10 cellular contexts compared by ENCODE assay signal in genomic region chrX:2391869-2392606, GRCh38.
DNase-seq lines count a peak whose midpoint lies in the region; ATAC-seq and TF ChIP-seq lines count a peak whose summit lies in the region.
"Had no signal": no experiment of that assay in that cellular context is flagged by ENCODE, and none has a peak within 500 bp of the region (broad histone marks: within the 10 kb centered on the region; RNA-seq: fewer than 3 reads in every experiment).

No MANE protein-coding gene starts in this region.

- no peak for TF ChIP-seq CTCF in dorsolateral prefrontal cortex (IDR thresholded peaks at IDR 0.05 in 54 of 56, conservative IDR thresholded peaks at IDR 0.05 in 2 of 56; ENCODE audit: low read depth in 1 of 56, partially characterized antibody in 56 of 56)

- H3K9me3 ChIP-seq in SJSA1 (replicated peaks) (peaks cover 4% of the 10 kb centered on the region), trophoblast cell (ENCODE audit: insufficient read depth, low read depth, low read length) (peaks cover 5% of the 10 kb centered on the region)
- H3K9me3 ChIP-seq: uterus had no signal

- intact Hi-C loops in dorsolateral prefrontal cortex (cut with DNase I) = no loop called here

- no peak overlapping the region for H3K4me3 ChIP-seq in SJSA1
- no peak overlapping the region for H3K4me3 ChIP-seq in trophoblast cell (ENCODE audit: low read depth, low read length)
- H3K4me3 ChIP-seq in dorsolateral prefrontal cortex = no peak overlapping the region
- H3K4me3 ChIP-seq: uterus had no signal

- H3K27ac ChIP-seq in SJSA1 = peak overlapping the region; percentile 62
- no peak overlapping the region for H3K27ac ChIP-seq in trophoblast cell (ENCODE audit: low read depth, low read length)
- H3K27ac ChIP-seq in dorsolateral prefrontal cortex = no peak overlapping the region
- H3K27ac ChIP-seq: uterus had no signal

- no peak overlapping the region for H2BK5ac ChIP-seq in trophoblast cell (ENCODE audit: low read depth, low read length, poor library complexity)

- no peak overlapping the region for H2AK5ac ChIP-seq in trophoblast cell (ENCODE audit: low read length)

- no peaks in the 10 kb centered on the region for H3K79me2 ChIP-seq in trophoblast cell (ENCODE audit: control insufficient read depth, insufficient read depth, low read length, poor library complexity)

- no peak overlapping the region for H4K8ac ChIP-seq in trophoblast cell (ENCODE audit: low read depth, low read length)

- H3K4me1 ChIP-seq in SJSA1 (replicated peaks) (peaks cover 10% of the 10 kb centered on the region), trophoblast cell (ENCODE audit: control insufficient read depth in 1 of 2, insufficient read depth in 2 of 2, low read length in 2 of 2) (peaks cover 2 to 6% of the 10 kb centered on the region in 2 experiments)
- H3K4me1 ChIP-seq: uterus had no signal

- no peak overlapping the region for H4K12ac ChIP-seq in trophoblast cell (ENCODE audit: low read depth, low read length)

- no peaks in the 10 kb centered on the region for H3K27me3 ChIP-seq in SJSA1 (replicated peaks)
- no peaks in the 10 kb centered on the region for H3K27me3 ChIP-seq in trophoblast cell (ENCODE audit: insufficient read depth, low read length)
- H3K27me3 ChIP-seq in dorsolateral prefrontal cortex = no peaks in the 10 kb centered on the region
- H3K27me3 ChIP-seq: uterus had no signal

- no peak overlapping the region for H3K14ac ChIP-seq in trophoblast cell (ENCODE audit: low read length)

- H3K18ac ChIP-seq in trophoblast cell (ENCODE audit: low read length) = no peak overlapping the region

- no peaks in the 10 kb centered on the region for H3K36me3 ChIP-seq in SJSA1
- peaks cover 0 to 6% of the 10 kb centered on the region in 2 experiments for H3K36me3 ChIP-seq in trophoblast cell (ENCODE audit: control insufficient read depth in 1 of 2, insufficient read depth in 2 of 2, low read length in 2 of 2)
- H3K36me3 ChIP-seq: uterus had no signal

- H3K23ac ChIP-seq in trophoblast cell (ENCODE audit: low read length) = no peak overlapping the region

- ATAC-seq in GM21576 (IDR thresholded peaks at IDR 0.05; ENCODE audit: unreplicated experiment) = no peak

- H4K91ac ChIP-seq in trophoblast cell (ENCODE audit: low read depth, low read length) = no peak overlapping the region

- H3K79me1 ChIP-seq in trophoblast cell (ENCODE audit: low read length) = no peaks in the 10 kb centered on the region

- no peak overlapping the region for H2AFZ ChIP-seq in trophoblast cell (ENCODE audit: insufficient read depth, low read length, poor library complexity)

- no peak overlapping the region for H3K9ac ChIP-seq in trophoblast cell (ENCODE audit: low read length)

- H2BK120ac ChIP-seq in trophoblast cell (ENCODE audit: insufficient read depth, low read length, poor library complexity) = no peak overlapping the region

- no peak overlapping the region for H2BK12ac ChIP-seq in trophoblast cell (ENCODE audit: low read length)

- H3K4me2 ChIP-seq in trophoblast cell (ENCODE audit: low read length) = no peak overlapping the region

- no CpG with 5 or more reads among the region's 15 CpGs for WGBS in trophoblast cell (ENCODE audit: extremely low coverage, insufficient coverage, insufficient read length)

- H3K4ac ChIP-seq in trophoblast cell (ENCODE audit: low read depth, low read length) = no peak overlapping the region

- DNase-seq in H4 (ENCODE audit: low spot score) (peak; percentile 99), SJSA1 (ENCODE audit: low read depth in 1 of 2, low spot score in 2 of 2) (peak; percentile 88 to 92), fibroblast of peridontal ligament (ENCODE audit: extremely low read depth) (peak; percentile 72), trophoblast cell (peak; percentile 95 to 98), dorsolateral prefrontal cortex (no peak), foreskin melanocyte (no peak), T-helper 2 cell (no peak)
- DNase-seq: NCI-H510A, uterus had no signal

Comparison
In these comparisons a context has a peak if more than half of its experiments do, and no peak if none do; other contexts are left out.
1. DNase-seq: peak in H4 (single experiment), SJSA1 (2 of 2), fibroblast of peridontal ligament (single experiment) and trophoblast cell (2 of 2); none in dorsolateral prefrontal cortex (0 of 10), foreskin melanocyte (single experiment) and T-helper 2 cell (0 of 5).